In genomic region chr6:124962617-124963415, GRCh38 we compare ENCODE assay signal across 8 cellular contexts. TPM values are rescaled to one million over a fixed set of nuclear protein-coding genes. Genes with fewer than 3 reads are reported as not detected.
DNase-seq lines count a peak whose midpoint lies in the region; ATAC-seq, FAIRE-seq and TF ChIP-seq lines count a peak whose summit lies in the region.

No MANE protein-coding gene starts in this region.

- peaks cover 71% of the 10 kb centered on the region for H3K4me1 Mint-ChIP-seq in chondrocyte (ENCODE audit: low read depth)

- intact Hi-C loops in kidney (cut with DNase I) = no loop called here

- no peaks in the 10 kb centered on the region for H3K27me3 Mint-ChIP-seq in chondrocyte (ENCODE audit: low read depth)

- H3K9ac ChIP-seq in kidney (ENCODE audit: low read length in 2 of 2) (peak overlapping the region; percentile 57 to 64), skeletal muscle tissue (ENCODE audit: low read depth in 1 of 3, low read length in 3 of 3) (peak overlapping the region; percentile 79 to 89 (median 89))

- FAIRE-seq in kidney (lab: Jason Lieb, UNC) = no peak

- H3K4me3 ChIP-seq in kidney (ENCODE audit: low read length in 2 of 2) (peak overlapping the region; percentile 52 to 62), skeletal muscle tissue (ENCODE audit: low read length in 3 of 3) (peak overlapping the region; percentile 78 to 91 (median 87))

- peak overlapping the region; percentile 61 to 73 for H3K27ac ChIP-seq in kidney (ENCODE audit: low read depth in 2 of 2, low read length in 2 of 2)
- H3K27ac ChIP-seq in skeletal muscle tissue (ENCODE audit: low read depth, low read length) = peak overlapping the region; percentile 88

- peaks cover 3% of the 10 kb centered on the region for H3K9me3 Mint-ChIP-seq in chondrocyte (ENCODE audit: low read depth)

- peak overlapping the region; percentile 84 for H3K4me3 Mint-ChIP-seq in chondrocyte (ENCODE audit: unreplicated experiment)

- ATAC-seq in GM18505 (IDR thresholded peaks at IDR 0.05; ENCODE audit: unreplicated experiment) (peak; percentile 35), GM19351 (IDR thresholded peaks at IDR 0.05; ENCODE audit: unreplicated experiment) (no peak)

- no peaks in the 10 kb centered on the region for H3K27me3 ChIP-seq in skeletal muscle tissue (ENCODE audit: control insufficient read depth in 3 of 3, insufficient read depth in 3 of 3, low read length in 3 of 3)

- H3K36me3 Mint-ChIP-seq in chondrocyte (ENCODE audit: low read depth) = peaks cover 5% of the 10 kb centered on the region

- H3K36me3 ChIP-seq in kidney (ENCODE audit: control insufficient read depth in 1 of 2, insufficient read depth in 2 of 2, low read length in 2 of 2) = no peaks in the 10 kb centered on the region
- H3K36me3 ChIP-seq in skeletal muscle tissue (ENCODE audit: control insufficient read depth in 3 of 3, insufficient read depth in 3 of 3, low read length in 3 of 3) = no peaks in the 10 kb centered on the region

- peak; percentile 65 for TF ChIP-seq CTCF in chondrocyte (IDR thresholded peaks at IDR 0.05)
- TF ChIP-seq CTCF in kidney (IDR thresholded peaks at IDR 0.05; ENCODE audit: borderline replicate concordance, extremely low read depth, insufficient read depth) = peak; percentile 2

- peak; percentile 40 for DNase-seq in AG08395 (ENCODE audit: low spot score)
- DNase-seq in NCI-H82 (lab: John Stamatoyannopoulos, UW) = peak; percentile 82
- DNase-seq in chondrocyte (ENCODE audit: low spot score) = no peak
- peak; percentile 86 for DNase-seq in kidney
- DNase-seq in COLO829 (ENCODE audit: low spot score) = no peak

- TF ChIP-seq POLR2A in GM18505 (IDR thresholded peaks at IDR 0.05; ENCODE audit: borderline replicate concordance, extremely low read depth, insufficient read depth, insufficient read length) = no peak

- peak overlapping the region; percentile 94 for H3K27ac Mint-ChIP-seq in chondrocyte (ENCODE audit: unreplicated experiment)

- H3K9me3 ChIP-seq in kidney (ENCODE audit: control insufficient read depth in 1 of 2, low read length in 2 of 2) (no peaks in the 10 kb centered on the region), skeletal muscle tissue (ENCODE audit: control insufficient read depth in 3 of 3, low read length in 3 of 3) (no peaks in the 10 kb centered on the region)

- H3K4me1 ChIP-seq in kidney (ENCODE audit: control insufficient read depth in 1 of 2, insufficient read depth in 1 of 2, low read depth in 1 of 2, low read length in 2 of 2) = peaks cover 0 to 4% of the 10 kb centered on the region in 2 donors
- H3K4me1 ChIP-seq in skeletal muscle tissue (ENCODE audit: control insufficient read depth in 3 of 3, insufficient read depth in 3 of 3, low read length in 3 of 3) = peaks cover 19 to 24% (median 21%) of the 10 kb centered on the region in 3 donors

RNA-seq across cellular contexts. Expression of gene RNF217, which starts 0.6 kb away (rescaled TPM):
- total RNA-seq in chondrocyte = 51.5 to 72.5 TPM (median 54.6 TPM) in 3 replicates
- 18.7 TPM for total RNA-seq in kidney
- polyA plus RNA-seq in kidney (ENCODE audit: insufficient read depth, low read depth, low replicate concordance) = 3.1 TPM
- 27.1 TPM for total RNA-seq in skeletal muscle tissue

Comparison
In these comparisons a context has a peak if more than half of its experiments do, and no peak if none do; other contexts are left out.
1. DNase-seq: peak in AG08395 (single experiment), NCI-H82 (single experiment) and kidney (single experiment); none in chondrocyte (single experiment) and COLO829 (single experiment).